Comparison of ENCODE assay signal across 34 cellular contexts in genomic region chr5:170368593-170368992, GRCh38. TPM values are rescaled to one million over a fixed set of nuclear protein-coding genes. Genes with fewer than 3 reads are reported as not detected.
"Had no signal": no experiment of that assay in that cellular context is flagged by ENCODE, and none has a peak within 500 bp of the region (broad histone marks: within the 10 kb centered on the region; RNA-seq: fewer than 3 reads in every experiment).

No MANE protein-coding gene starts in this region.

- H3K27me3 Mint-ChIP-seq: activated T-cell treated with anti-CD3 and anti-CD28 coated beads, Interleukin-2, amount 50 U/mL, for 24 hours had no signal

- H3K36me3 Mint-ChIP-seq: activated naive CD4-positive, alpha-beta T cell treated with anti-CD3 and anti-CD28 coated beads, Interleukin-2, amount 10 ng/mL, durations not matched to agents 7 days and 5 days; activated naive CD4-positive, alpha-beta T cell treated with anti-CD3 and anti-CD28 coated beads, Interleukin-2, amount 50 U/mL, for 72 hours; activated naive CD8-positive, alpha-beta T cell treated with anti-CD3 and anti-CD28 coated beads, Interleukin-2, amount 10 ng/mL, durations not matched to agents 7 days and 5 days; brain had no signal

- H3K9me3 ChIP-seq: ascending aorta, breast epithelium, colonic mucosa, esophagus squamous epithelium, gastroesophageal sphincter, heart right ventricle had no signal

- H3K4me1 Mint-ChIP-seq: activated B cell treated with CpG ODN at 0.5 μM for 24 hours; activated naive CD4-positive, alpha-beta T cell treated with anti-CD3 and anti-CD28 coated beads, Interleukin-2, amount 10 ng/mL, durations not matched to agents 7 days and 5 days; activated naive CD8-positive, alpha-beta T cell treated with anti-CD3 and anti-CD28 coated beads, Interleukin-2, amount 10 ng/mL, durations not matched to agents 7 days and 5 days; brain had no signal

- H3K27ac ChIP-seq: ascending aorta, breast epithelium, cardiac muscle cell, colonic mucosa, epithelial cell of prostate, esophagus squamous epithelium, gastroesophageal sphincter, heart right ventricle, WERI-Rb-1 had no signal

- H3K36me3 ChIP-seq: ascending aorta, breast epithelium, cardiac muscle cell, colonic mucosa, esophagus squamous epithelium, gastroesophageal sphincter, heart right ventricle, WERI-Rb-1 had no signal

- H3K4me3 Mint-ChIP-seq: activated B cell treated with CpG ODN at 0.5 μM for 24 hours; activated naive CD4-positive, alpha-beta T cell treated with anti-CD3 and anti-CD28 coated beads, Interleukin-2, amount 10 ng/mL, durations not matched to agents 7 days and 5 days; activated naive CD8-positive, alpha-beta T cell treated with anti-CD3 and anti-CD28 coated beads, Interleukin-2, amount 10 ng/mL, durations not matched to agents 7 days and 5 days; activated T-cell treated with anti-CD3 and anti-CD28 coated beads, Interleukin-2, amount 50 U/mL, for 24 hours; activated T-cell treated with anti-CD3 and anti-CD28 coated beads, Interleukin-2, amount 50 U/mL, for 72 hours; brain; T-helper 2 cell treated with Interferon-gamma antibody and Interleukin-4, amounts not matched to agents 5 μg/mL and 100 μg/mL, for 36 hours had no signal

- H3K4me3 ChIP-seq: ascending aorta, breast epithelium, cardiac muscle cell, colonic mucosa, esophagus squamous epithelium, gastroesophageal sphincter, heart right ventricle had no signal

- H3K27me3 ChIP-seq: ascending aorta, breast epithelium, cardiac muscle cell, colonic mucosa, gastroesophageal sphincter, heart right ventricle had no signal

- H3K9me3 Mint-ChIP-seq: activated B cell treated with CpG ODN at 0.5 μM for 24 hours; activated naive CD4-positive, alpha-beta T cell treated with anti-CD3 and anti-CD28 coated beads, Interleukin-2, amount 10 ng/mL, durations not matched to agents 7 days and 5 days; activated naive CD4-positive, alpha-beta T cell treated with anti-CD3 and anti-CD28 coated beads, Interleukin-2, amount 50 U/mL, for 72 hours; activated naive CD8-positive, alpha-beta T cell treated with anti-CD3 and anti-CD28 coated beads, Interleukin-2, amount 10 ng/mL, durations not matched to agents 7 days and 5 days; activated T-cell treated with anti-CD3 and anti-CD28 coated beads, Interleukin-2, amount 50 U/mL, for 24 hours; activated T-cell treated with anti-CD3 and anti-CD28 coated beads, Interleukin-2, amount 50 U/mL, for 72 hours; T-helper 2 cell treated with Interferon-gamma antibody and Interleukin-4, amounts not matched to agents 5 μg/mL and 100 μg/mL, for 36 hours had no signal

- H3K27ac Mint-ChIP-seq: activated B cell treated with CpG ODN at 0.5 μM for 24 hours; activated naive CD4-positive, alpha-beta T cell treated with anti-CD3 and anti-CD28 coated beads, Interleukin-2, amount 10 ng/mL, durations not matched to agents 7 days and 5 days; activated naive CD4-positive, alpha-beta T cell treated with anti-CD3 and anti-CD28 coated beads, Interleukin-2, amount 50 U/mL, for 72 hours; activated naive CD8-positive, alpha-beta T cell treated with anti-CD3 and anti-CD28 coated beads, Interleukin-2, amount 10 ng/mL, durations not matched to agents 7 days and 5 days; activated T-cell treated with anti-CD3 and anti-CD28 coated beads, Interleukin-2, amount 50 U/mL, for 24 hours; activated T-cell treated with anti-CD3 and anti-CD28 coated beads, Interleukin-2, amount 50 U/mL, for 72 hours; brain; T-helper 2 cell treated with Interferon-gamma antibody and Interleukin-4, amounts not matched to agents 5 μg/mL and 100 μg/mL, for 36 hours had no signal

- DNase-seq: activated B cell treated with CpG ODN at 0.5 μM for 24 hours; activated CD4-positive, alpha-beta T cell treated with anti-CD3 and anti-CD28 coated beads for 48 hours; activated CD4-positive, alpha-beta T cell treated with anti-CD3 and anti-CD28 coated beads, Interleukin-2, amount 50 U/mL, for 1 hour; activated CD4-positive, alpha-beta T cell treated with anti-CD3 and anti-CD28 coated beads, Interleukin-2, amount 50 U/mL, for 48 hours; activated CD8-positive, alpha-beta memory T cell treated with anti-CD3 and anti-CD28 coated beads, Interleukin-2, amount 50 U/mL, for 48 hours; activated gamma-delta T cell; activated naive CD4-positive, alpha-beta T cell; activated naive CD4-positive, alpha-beta T cell treated with anti-CD3 and anti-CD28 coated beads, Interleukin-2, amount 10 ng/mL, durations not matched to agents 7 days and 5 days; activated naive CD8-positive, alpha-beta T cell treated with anti-CD3 and anti-CD28 coated beads, Interleukin-2, amount 10 ng/mL, durations not matched to agents 7 days and 5 days; activated T-cell treated with anti-CD3 and anti-CD28 coated beads for 4 hours; activated T-cell treated with anti-CD3 and anti-CD28 coated beads, Interleukin-2, amount 50 U/mL, for 24 hours; activated T-cell treated with anti-CD3 and anti-CD28 coated beads, Interleukin-2, amount 50 U/mL, for 72 hours; central memory CD4-positive, alpha-beta T cell; cerebellar nuclear complex; colonic mucosa; effector CD8-positive, alpha-beta T cell; esophagus squamous epithelium; foreskin melanocyte; heart right ventricle; hippocampal formation; T1000; WERI-Rb-1 had no signal

- H3K4me1 ChIP-seq: ascending aorta, breast epithelium, colonic mucosa, esophagus squamous epithelium had no signal

- ATAC-seq: activated CD4-positive, CD25-positive, alpha-beta regulatory T cell treated with anti-CD3 and anti-CD28 coated beads, Interleukin-2, amount 50 U/mL, for 24 hours; activated naive CD4-positive, alpha-beta T cell treated with anti-CD3 and anti-CD28 coated beads, Interleukin-2, amount 50 U/mL, for 72 hours; activated T-cell treated with anti-CD3 and anti-CD28 coated beads, Interleukin-2, amount 50 U/mL, for 72 hours; gastroesophageal sphincter; heart right ventricle had no signal

RNA-seq across cellular contexts. Expression of gene KCNMB1, which starts 20.6 kb away (rescaled TPM):
- total RNA-seq: activated B cell treated with CpG ODN at 0.5 μM for 24 hours; activated naive CD4-positive, alpha-beta T cell treated with anti-CD3 and anti-CD28 coated beads, Interleukin-2, amount 50 U/mL, for 72 hours; activated naive CD8-positive, alpha-beta T cell treated with anti-CD3 and anti-CD28 coated beads, Interleukin-2, amount 10 ng/mL, durations not matched to agents 7 days and 5 days; activated T-cell treated with anti-CD3 and anti-CD28 coated beads, Interleukin-2, amount 50 U/mL, for 72 hours; fibroblast of lung; fibroblast of villous mesenchyme; glomerular endothelial cell had no signal
- polyA plus RNA-seq: fibroblast of lung had no signal
